17 cellular contexts compared by ENCODE assay signal in genomic region chr20:14477125-14477524, GRCh38.
A peak's percentile ranks its signal among the peaks of the same experiment; 100 is the strongest.
DNase-seq lines count a peak whose midpoint lies in the region; ATAC-seq and TF ChIP-seq lines count a peak whose summit lies in the region.
"Had no signal": no experiment of that assay in that cellular context is flagged by ENCODE, and none has a peak within 500 bp of the region (broad histone marks: within the 10 kb centered on the region; RNA-seq: fewer than 3 reads in every experiment).

No MANE protein-coding gene starts in this region.

- TF ChIP-seq CTCF in nephron progenitor cell (IDR thresholded peaks at IDR 0.05), result no peak
- no peak for TF ChIP-seq CTCF in tibial nerve (IDR thresholded peaks at IDR 0.05)

- 65 to 67% methylated on average over 3 of the region's 3 CpGs for WGBS in tibial nerve, 2 donors

- no peaks in the 10 kb centered on the region for H3K9me3 ChIP-seq in effector memory CD4-positive, alpha-beta T cell (ENCODE audit: control insufficient read depth, low read length)
- H3K9me3 ChIP-seq in tibial nerve, result no peaks in the 10 kb centered on the region
- H3K9me3 ChIP-seq: vagina had no signal

- ATAC-seq in esophagus mucosa (peak; percentile 55), GM21526 (IDR thresholded peaks at IDR 0.05; ENCODE audit: low FRiP score, unreplicated experiment) (no peak)

- no peak for TF ChIP-seq POLR2A in tibial nerve (IDR thresholded peaks at IDR 0.05)

- H3K27ac Mint-ChIP-seq in nephron progenitor cell, result peak overlapping the region; percentile 60
- H3K27ac Mint-ChIP-seq: mesothelial cell of epicardium; stimulated activated naive CD8-positive, alpha-beta T cell treated with anti-CD3 and anti-CD28 coated beads, Interleukin-15, Interleukin-2, amounts not matched to agents 100 ng/mL and 50 ng/mL, for 24 hours had no signal

- no peaks in the 10 kb centered on the region for H3K27me3 Mint-ChIP-seq in nephron progenitor cell (ENCODE audit: low read depth, poor library complexity)
- H3K27me3 Mint-ChIP-seq: stimulated activated naive CD8-positive, alpha-beta T cell treated with anti-CD3 and anti-CD28 coated beads, Interleukin-15, Interleukin-2, amounts not matched to agents 100 ng/mL and 50 ng/mL, for 24 hours had no signal

- H3K27ac ChIP-seq in effector memory CD4-positive, alpha-beta T cell (ENCODE audit: insufficient read depth, low read length, poor library complexity, severe bottlenecking), result no peak overlapping the region
- no peak overlapping the region for H3K27ac ChIP-seq in tibial nerve
- H3K27ac ChIP-seq: C4-2B, PC-9, vagina had no signal

- no peak overlapping the region for H3K4me3 ChIP-seq in effector memory CD4-positive, alpha-beta T cell (ENCODE audit: insufficient read depth, low read depth, low read length, poor library complexity, severe bottlenecking)
- no peak overlapping the region for H3K4me3 ChIP-seq in tibial nerve
- H3K4me3 ChIP-seq: PC-9, smooth muscle cell, vagina had no signal

- H3K4me1 ChIP-seq in effector memory CD4-positive, alpha-beta T cell (ENCODE audit: control insufficient read depth, insufficient read depth, low read length, poor library complexity, severe bottlenecking), result no peaks in the 10 kb centered on the region
- H3K4me1 ChIP-seq in tibial nerve, result no peaks in the 10 kb centered on the region
- H3K4me1 ChIP-seq: vagina had no signal

- no peaks in the 10 kb centered on the region for H3K9me3 Mint-ChIP-seq in nephron progenitor cell

- H3K4me3 Mint-ChIP-seq in nephron progenitor cell, result no peak overlapping the region
- H3K4me3 Mint-ChIP-seq: mesothelial cell of epicardium; stimulated activated naive CD8-positive, alpha-beta T cell treated with anti-CD3 and anti-CD28 coated beads, Interleukin-15, Interleukin-2, amounts not matched to agents 100 ng/mL and 50 ng/mL, for 24 hours had no signal

- peaks cover 6% of the 10 kb centered on the region for H3K4me1 Mint-ChIP-seq in nephron progenitor cell
- H3K4me1 Mint-ChIP-seq: mesothelial cell of epicardium had no signal

- no peak for TF ChIP-seq EP300 in tibial nerve (IDR thresholded peaks at IDR 0.05)

- no peaks in the 10 kb centered on the region for H3K36me3 Mint-ChIP-seq in nephron progenitor cell (ENCODE audit: low read depth)
- H3K36me3 Mint-ChIP-seq: mesothelial cell of epicardium had no signal

- H3K27me3 ChIP-seq in effector memory CD4-positive, alpha-beta T cell (replicated peaks; ENCODE audit: control insufficient read depth, insufficient read depth, low read length, poor library complexity, severe bottlenecking), result no peaks in the 10 kb centered on the region
- no peaks in the 10 kb centered on the region for H3K27me3 ChIP-seq in tibial nerve
- H3K27me3 ChIP-seq: vagina had no signal

- no peaks in the 10 kb centered on the region for H3K36me3 ChIP-seq in effector memory CD4-positive, alpha-beta T cell (ENCODE audit: control insufficient read depth, insufficient read depth, low read length)
- H3K36me3 ChIP-seq in tibial nerve, result no peaks in the 10 kb centered on the region
- H3K36me3 ChIP-seq: vagina had no signal

- DNase-seq in Daoy (ENCODE audit: low read depth) (peak; percentile 13), RKO (ENCODE audit: low spot score) (peak; percentile 23), nephron progenitor cell (no peak), tibial nerve (ENCODE audit: low spot score in 2 of 2) (no peak)
- DNase-seq in effector memory CD4-positive, alpha-beta T cell, result no peak
- DNase-seq in central memory CD4-positive, alpha-beta T cell, result no peak
- DNase-seq: activated gamma-delta T cell, NCI-H2107, occipital lobe, PC-9 had no signal

Comparison
In these comparisons a context has a peak if more than half of its experiments do, and no peak if none do; other contexts are left out.
1. DNase-seq: peak in Daoy (single experiment) and RKO (single experiment); none in nephron progenitor cell (single experiment), effector memory CD4-positive, alpha-beta T cell (0 of 3), central memory CD4-positive, alpha-beta T cell (single experiment) and tibial nerve (0 of 2).